ENCODE assay signal across 2 cellular contexts in the genomic region with DNA sequence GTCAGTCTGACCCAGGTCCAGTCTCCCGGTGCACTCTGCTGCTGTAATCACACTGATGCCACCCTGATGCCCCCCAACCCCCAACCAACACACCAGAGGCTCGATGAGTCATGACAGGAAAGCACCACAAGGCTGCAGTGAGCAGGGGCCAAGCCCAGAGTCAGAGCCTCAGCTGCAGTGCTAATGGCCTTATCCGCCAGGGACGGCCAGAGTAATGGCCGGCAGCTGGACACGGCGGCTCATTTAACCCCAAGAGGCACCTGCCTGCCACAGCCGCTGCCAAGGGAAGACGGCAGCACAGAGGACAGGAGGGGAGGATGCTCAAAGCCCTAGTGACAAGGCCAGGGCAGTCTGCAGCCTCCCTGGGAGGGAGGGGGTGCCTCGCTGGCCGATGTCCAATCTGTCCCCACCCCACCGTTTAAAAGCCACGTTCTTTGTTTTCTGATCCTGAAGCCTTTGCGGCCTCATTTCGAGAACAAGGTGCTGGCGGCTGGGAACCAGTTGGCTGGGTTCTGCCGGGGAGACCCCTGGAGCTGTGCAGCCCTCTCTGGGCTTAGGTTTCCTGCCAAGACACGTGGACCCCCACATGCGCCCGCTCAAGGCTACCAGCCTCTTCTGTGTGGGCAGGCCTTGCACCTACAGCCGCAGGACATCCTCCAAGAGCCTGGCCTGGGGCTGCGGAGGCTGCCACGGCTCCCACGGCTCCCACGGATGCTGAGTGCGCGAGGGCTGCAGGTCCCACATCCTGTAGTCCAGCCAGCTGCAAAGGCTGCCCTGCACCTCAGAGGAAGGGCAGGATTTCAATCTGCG.
TF ChIP-seq lines count a peak whose summit lies in the region.

No MANE protein-coding gene starts in this region.

TF ChIP-seq in A549, 52 proteins besides CTCF, POLR2A, EP300 and RAD21 (continued from another document):
- TF ChIP-seq, protein P1, sequence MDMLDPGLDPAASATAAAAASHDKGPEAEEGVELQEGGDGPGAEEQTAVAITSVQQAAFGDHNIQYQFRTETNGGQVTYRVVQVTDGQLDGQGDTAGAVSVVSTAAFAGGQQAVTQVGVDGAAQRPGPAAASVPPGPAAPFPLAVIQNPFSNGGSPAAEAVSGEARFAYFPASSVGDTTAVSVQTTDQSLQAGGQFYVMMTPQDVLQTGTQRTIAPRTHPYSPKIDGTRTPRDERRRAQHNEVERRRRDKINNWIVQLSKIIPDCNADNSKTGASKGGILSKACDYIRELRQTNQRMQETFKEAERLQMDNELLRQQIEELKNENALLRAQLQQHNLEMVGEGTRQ (IDR thresholded peaks at IDR 0.05): no peak
- TF ChIP-seq HOXB5 (CRISPR knock-in tag; IDR thresholded peaks at IDR 0.05): no peak

TF ChIP-seq in WTC11, 78 proteins besides CTCF, POLR2A, EP300 and RAD21 (continued from another document):
- TF ChIP-seq, protein P2, sequence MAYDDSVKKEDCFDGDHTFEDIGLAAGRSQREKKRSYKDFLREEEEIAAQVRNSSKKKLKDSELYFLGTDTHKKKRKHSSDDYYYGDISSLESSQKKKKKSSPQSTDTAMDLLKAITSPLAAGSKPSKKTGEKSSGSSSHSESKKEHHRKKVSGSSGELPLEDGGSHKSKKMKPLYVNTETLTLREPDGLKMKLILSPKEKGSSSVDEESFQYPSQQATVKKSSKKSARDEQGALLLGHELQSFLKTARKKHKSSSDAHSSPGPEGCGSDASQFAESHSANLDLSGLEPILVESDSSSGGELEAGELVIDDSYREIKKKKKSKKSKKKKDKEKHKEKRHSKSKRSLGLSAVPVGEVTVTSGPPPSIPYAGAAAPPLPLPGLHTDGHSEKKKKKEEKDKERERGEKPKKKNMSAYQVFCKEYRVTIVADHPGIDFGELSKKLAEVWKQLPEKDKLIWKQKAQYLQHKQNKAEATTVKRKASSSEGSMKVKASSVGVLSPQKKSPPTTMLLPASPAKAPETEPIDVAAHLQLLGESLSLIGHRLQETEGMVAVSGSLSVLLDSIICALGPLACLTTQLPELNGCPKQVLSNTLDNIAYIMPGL (CRISPR knock-in tag; IDR thresholded peaks at IDR 0.05): no peak
- TF ChIP-seq, protein P3, sequence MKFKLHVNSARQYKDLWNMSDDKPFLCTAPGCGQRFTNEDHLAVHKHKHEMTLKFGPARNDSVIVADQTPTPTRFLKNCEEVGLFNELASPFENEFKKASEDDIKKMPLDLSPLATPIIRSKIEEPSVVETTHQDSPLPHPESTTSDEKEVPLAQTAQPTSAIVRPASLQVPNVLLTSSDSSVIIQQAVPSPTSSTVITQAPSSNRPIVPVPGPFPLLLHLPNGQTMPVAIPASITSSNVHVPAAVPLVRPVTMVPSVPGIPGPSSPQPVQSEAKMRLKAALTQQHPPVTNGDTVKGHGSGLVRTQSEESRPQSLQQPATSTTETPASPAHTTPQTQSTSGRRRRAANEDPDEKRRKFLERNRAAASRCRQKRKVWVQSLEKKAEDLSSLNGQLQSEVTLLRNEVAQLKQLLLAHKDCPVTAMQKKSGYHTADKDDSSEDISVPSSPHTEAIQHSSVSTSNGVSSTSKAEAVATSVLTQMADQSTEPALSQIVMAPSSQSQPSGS (CRISPR knock-in tag; IDR thresholded peaks at IDR 0.05; ENCODE audit: borderline replicate concordance, low read depth): no peak
- TF ChIP-seq MXD4 (CRISPR knock-in tag; IDR thresholded peaks at IDR 0.05; ENCODE audit: borderline replicate concordance) (no peak), NR2C2 (CRISPR knock-in tag; IDR thresholded peaks at IDR 0.05) (no peak), SMAD3 (CRISPR knock-in tag; IDR thresholded peaks at IDR 0.05; ENCODE audit: borderline replicate concordance) (no peak)
- TF ChIP-seq, protein P4, sequence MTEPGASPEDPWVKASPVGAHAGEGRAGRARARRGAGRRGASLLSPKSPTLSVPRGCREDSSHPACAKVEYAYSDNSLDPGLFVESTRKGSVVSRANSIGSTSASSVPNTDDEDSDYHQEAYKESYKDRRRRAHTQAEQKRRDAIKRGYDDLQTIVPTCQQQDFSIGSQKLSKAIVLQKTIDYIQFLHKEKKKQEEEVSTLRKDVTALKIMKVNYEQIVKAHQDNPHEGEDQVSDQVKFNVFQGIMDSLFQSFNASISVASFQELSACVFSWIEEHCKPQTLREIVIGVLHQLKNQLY (CRISPR knock-in tag; IDR thresholded peaks at IDR 0.05): no peak
TF ChIP-seq in WTC11: peak in this region for 0.
